Comparison of ENCODE assay signal across 1 cellular context in the genomic region with DNA sequence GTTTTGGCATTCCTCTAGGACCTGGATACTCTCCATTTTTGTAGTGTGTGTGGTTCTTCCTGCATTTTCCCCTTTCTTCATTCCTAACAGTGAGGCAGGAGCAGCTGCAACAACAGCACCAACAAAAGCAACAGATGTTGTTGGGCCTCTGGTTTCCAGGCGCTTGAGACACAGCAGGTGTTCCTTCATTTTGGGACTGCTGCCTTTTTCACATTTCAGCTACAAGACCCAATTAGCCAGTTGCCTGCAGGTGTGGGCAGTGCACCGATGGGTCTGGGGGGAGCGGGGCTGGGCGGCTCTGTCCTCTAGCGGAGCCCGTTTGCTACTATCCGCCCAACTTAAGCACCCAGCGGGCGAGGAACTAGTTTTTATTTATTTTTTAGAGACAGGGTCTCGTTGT.
TF ChIP-seq lines count a peak whose summit lies in the region.

No MANE protein-coding gene starts in this region.

TF ChIP-seq in SK-N-SH, 30 proteins besides CTCF, POLR2A, EP300 and RAD21 (continued from another document):
- TF ChIP-seq YY1 (IDR thresholded peaks at IDR 0.05; ENCODE audit: low read depth) (no peak), FOSL2 (IDR thresholded peaks at IDR 0.05; ENCODE audit: borderline replicate concordance, low read depth) (no peak), RFX5 (IDR thresholded peaks at IDR 0.05; ENCODE audit: low read length) (no peak), NRF1 (IDR thresholded peaks at IDR 0.05; ENCODE audit: low read depth, low read length) (no peak), POLR2AphosphoS5 (IDR thresholded peaks at IDR 0.05; ENCODE audit: low read depth, low read length) (no peak), RXRA (IDR thresholded peaks at IDR 0.05; ENCODE audit: borderline replicate concordance, low read depth) (no peak), TAF1 (IDR thresholded peaks at IDR 0.05; ENCODE audit: borderline replicate concordance, low read depth, low read length) (no peak), GATA2 (CRISPR knock-in tag; IDR thresholded peaks at IDR 0.05) (no peak)
